ENCODE assay signal across 10 cellular contexts in genomic region chr14:74686324-74686723, GRCh38.
"Had no signal": no experiment of that assay in that cellular context is flagged by ENCODE, and none has a peak within 500 bp of the region (broad histone marks: within the 10 kb centered on the region; RNA-seq: fewer than 3 reads in every experiment).

No MANE protein-coding gene starts in this region.

- H3K4me3 Mint-ChIP-seq: activated CD4-positive, alpha-beta memory T cell treated with anti-CD3 and anti-CD28 coated beads, Interleukin-2, amount 10 ng/mL, durations not matched to agents 7 days and 5 days; activated naive CD8-positive, alpha-beta T cell treated with anti-CD3 and anti-CD28 coated beads, Interleukin-2, amount 10 ng/mL, durations not matched to agents 7 days and 5 days; T-helper 17 cell had no signal

- H3K36me3 ChIP-seq: breast epithelium had no signal

- H3K4me1 ChIP-seq: breast epithelium had no signal

- FAIRE-seq: kidney, TTC549 had no signal

- H3K27ac Mint-ChIP-seq: activated CD4-positive, alpha-beta memory T cell treated with anti-CD3 and anti-CD28 coated beads, Interleukin-2, amount 10 ng/mL, durations not matched to agents 7 days and 5 days; activated naive CD8-positive, alpha-beta T cell treated with anti-CD3 and anti-CD28 coated beads, Interleukin-2, amount 10 ng/mL, durations not matched to agents 7 days and 5 days had no signal

- H3K4me3 ChIP-seq: breast epithelium, gastrocnemius medialis, tibial artery had no signal

- H3K27me3 Mint-ChIP-seq: activated CD4-positive, alpha-beta memory T cell treated with anti-CD3 and anti-CD28 coated beads, Interleukin-2, amount 10 ng/mL, durations not matched to agents 7 days and 5 days; activated naive CD8-positive, alpha-beta T cell treated with anti-CD3 and anti-CD28 coated beads, Interleukin-2, amount 10 ng/mL, durations not matched to agents 7 days and 5 days; T-helper 17 cell had no signal

- H3K9me3 Mint-ChIP-seq: activated CD4-positive, alpha-beta memory T cell treated with anti-CD3 and anti-CD28 coated beads, Interleukin-2, amount 10 ng/mL, durations not matched to agents 7 days and 5 days; activated naive CD8-positive, alpha-beta T cell treated with anti-CD3 and anti-CD28 coated beads, Interleukin-2, amount 10 ng/mL, durations not matched to agents 7 days and 5 days had no signal

- H3K27ac ChIP-seq: breast epithelium, gastrocnemius medialis, tibial artery had no signal

- DNase-seq: activated CD4-positive, alpha-beta memory T cell treated with anti-CD3 and anti-CD28 coated beads, Interleukin-2, amount 10 ng/mL, durations not matched to agents 7 days and 5 days; activated CD4-positive, alpha-beta T cell treated with anti-CD3 and anti-CD28 coated beads for 1 hour; activated naive CD8-positive, alpha-beta T cell treated with anti-CD3 and anti-CD28 coated beads, Interleukin-2, amount 10 ng/mL, durations not matched to agents 7 days and 5 days; aorta; gastrocnemius medialis; kidney; T-helper 17 cell; tibial artery had no signal

- ATAC-seq: gastrocnemius medialis, T-helper 17 cell had no signal

- H3K9me3 ChIP-seq: breast epithelium, gastrocnemius medialis, tibial artery had no signal

- H3K27me3 ChIP-seq: breast epithelium, gastrocnemius medialis, tibial artery had no signal
